28 cellular contexts compared by ENCODE assay signal in the genomic region with DNA sequence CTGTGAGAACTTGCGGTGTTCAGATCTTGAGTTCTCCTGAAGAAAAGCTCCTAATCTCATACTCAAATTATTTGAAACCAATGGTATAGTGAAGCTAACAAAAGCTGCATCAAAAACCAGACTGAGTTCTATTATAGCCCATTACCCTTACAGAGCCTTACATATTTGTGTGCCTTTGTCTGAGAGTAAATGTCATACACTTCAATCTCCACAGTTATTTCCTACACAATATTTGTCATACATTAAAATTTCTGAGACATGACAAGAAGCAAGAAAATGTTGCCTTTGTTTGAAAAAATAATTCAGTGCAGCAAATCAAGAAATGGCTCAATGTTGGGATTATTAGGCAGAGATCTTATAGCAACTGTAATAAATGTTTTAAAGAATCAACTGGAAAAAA.
"Had no signal": no experiment of that assay in that cellular context is flagged by ENCODE, and none has a peak within 500 bp of the region (broad histone marks: within the 10 kb centered on the region; RNA-seq: fewer than 3 reads in every experiment).

No MANE protein-coding gene starts in this region.

- H3K27ac Mint-ChIP-seq: stimulated activated effector memory CD8-positive, alpha-beta T cell treated with anti-CD3 and anti-CD28 coated beads, Interleukin-12 subunit alpha, Interleukin-12 subunit beta, amount 100 ng/mL, for 72 hours; stimulated activated memory B cell treated with anti-CD40 and anti-IgM and Interleukin-4, amounts not matched to agents 10 μg/mL and 1 μg/mL and 100 μg/mL, for 72 hours; stimulated activated naive B cell treated with anti-CD40 and anti-IgM and Interleukin-4, amounts not matched to agents 10 μg/mL and 1 μg/mL and 100 μg/mL, for 72 hours; stimulated activated naive CD8-positive, alpha-beta T cell treated with anti-CD3 and anti-CD28 coated beads, Interleukin-15, amount 100 ng/mL, for 72 hours; stimulated activated naive CD8-positive, alpha-beta T cell treated with anti-CD3 and anti-CD28 coated beads, Interleukin-15, Interleukin-2, amounts not matched to agents 100 ng/mL and 50 ng/mL, for 24 hours; type B pancreatic cell had no signal

- H3K4me1 ChIP-seq: stomach, suprapubic skin, testis, thyroid gland, tibial artery, tibial nerve, transverse colon, upper lobe of left lung, upper lobe of right lung, uterus, vagina had no signal

- H3K27me3 Mint-ChIP-seq: stimulated activated memory B cell treated with anti-CD40 and anti-IgM and Interleukin-4, amounts not matched to agents 10 μg/mL and 1 μg/mL and 100 μg/mL, for 72 hours; stimulated activated naive B cell treated with anti-CD40 and anti-IgM and Interleukin-4, amounts not matched to agents 10 μg/mL and 1 μg/mL and 100 μg/mL, for 72 hours; stimulated activated naive CD8-positive, alpha-beta T cell treated with anti-CD3 and anti-CD28 coated beads, Interleukin-15, amount 100 ng/mL, for 72 hours; stimulated activated naive CD8-positive, alpha-beta T cell treated with anti-CD3 and anti-CD28 coated beads, Interleukin-15, Interleukin-2, amounts not matched to agents 100 ng/mL and 50 ng/mL, for 24 hours; type B pancreatic cell had no signal

- H3K4me1 Mint-ChIP-seq: stimulated activated effector memory CD8-positive, alpha-beta T cell treated with anti-CD3 and anti-CD28 coated beads, Interleukin-12 subunit alpha, Interleukin-12 subunit beta, amount 100 ng/mL, for 72 hours; stimulated activated memory B cell treated with anti-CD40 and anti-IgM and Interleukin-4, amounts not matched to agents 10 μg/mL and 1 μg/mL and 100 μg/mL, for 72 hours; stimulated activated naive B cell treated with anti-CD40 and anti-IgM and Interleukin-4, amounts not matched to agents 10 μg/mL and 1 μg/mL and 100 μg/mL, for 72 hours; stimulated activated naive CD8-positive, alpha-beta T cell treated with anti-CD3 and anti-CD28 coated beads, Interleukin-15, amount 100 ng/mL, for 72 hours had no signal

- H3K36me3 ChIP-seq: stomach, suprapubic skin, thoracic aorta, thyroid gland, tibial artery, tibial nerve, transverse colon, upper lobe of left lung, upper lobe of right lung, uterus, vagina had no signal

- H3K36me3 Mint-ChIP-seq: stimulated activated effector memory CD8-positive, alpha-beta T cell treated with anti-CD3 and anti-CD28 coated beads, Interleukin-12 subunit alpha, Interleukin-12 subunit beta, amount 100 ng/mL, for 72 hours; stimulated activated memory B cell treated with anti-CD40 and anti-IgM and Interleukin-4, amounts not matched to agents 10 μg/mL and 1 μg/mL and 100 μg/mL, for 72 hours; stimulated activated naive B cell treated with anti-CD40 and anti-IgM and Interleukin-4, amounts not matched to agents 10 μg/mL and 1 μg/mL and 100 μg/mL, for 72 hours; type B pancreatic cell had no signal

- H3K4me3 Mint-ChIP-seq: stimulated activated effector memory CD8-positive, alpha-beta T cell treated with anti-CD3 and anti-CD28 coated beads, Interleukin-12 subunit alpha, Interleukin-12 subunit beta, amount 100 ng/mL, for 72 hours; stimulated activated memory B cell treated with anti-CD40 and anti-IgM and Interleukin-4, amounts not matched to agents 10 μg/mL and 1 μg/mL and 100 μg/mL, for 72 hours; stimulated activated naive B cell treated with anti-CD40 and anti-IgM and Interleukin-4, amounts not matched to agents 10 μg/mL and 1 μg/mL and 100 μg/mL, for 72 hours; stimulated activated naive CD8-positive, alpha-beta T cell treated with anti-CD3 and anti-CD28 coated beads, Interleukin-15, amount 100 ng/mL, for 72 hours; stimulated activated naive CD8-positive, alpha-beta T cell treated with anti-CD3 and anti-CD28 coated beads, Interleukin-15, Interleukin-2, amounts not matched to agents 100 ng/mL and 50 ng/mL, for 24 hours; type B pancreatic cell had no signal

- H3K9me3 Mint-ChIP-seq: stimulated activated memory B cell treated with anti-CD40 and anti-IgM and Interleukin-4, amounts not matched to agents 10 μg/mL and 1 μg/mL and 100 μg/mL, for 72 hours; type B pancreatic cell had no signal

- H3K4me3 ChIP-seq: stomach, suprapubic skin, testis, thoracic aorta, thyroid gland, tibial artery, tibial nerve, transverse colon, upper lobe of left lung, upper lobe of right lung, uterus, vagina had no signal

- H3K9me3 ChIP-seq: stomach, suprapubic skin, testis, thoracic aorta, thyroid gland, tibial artery, tibial nerve, transverse colon, upper lobe of left lung, upper lobe of right lung, uterus, vagina had no signal

- H3K27ac ChIP-seq: stomach, suprapubic skin, testis, thoracic aorta, thyroid gland, tibial artery, tibial nerve, transverse colon, upper lobe of left lung, upper lobe of right lung, uterus, vagina had no signal

- ATAC-seq: stimulated activated effector memory CD8-positive, alpha-beta T cell treated with anti-CD3 and anti-CD28 coated beads, Interleukin-12 subunit alpha, Interleukin-12 subunit beta, amount 100 ng/mL, for 72 hours; stimulated activated memory B cell treated with anti-CD40 and anti-IgM and Interleukin-4, amounts not matched to agents 10 μg/mL and 1 μg/mL and 100 μg/mL, for 72 hours; stimulated activated naive B cell treated with anti-CD40 and anti-IgM and Interleukin-4, amounts not matched to agents 10 μg/mL and 1 μg/mL and 100 μg/mL, for 72 hours; stimulated activated naive CD8-positive, alpha-beta T cell treated with anti-CD3 and anti-CD28 coated beads, Interleukin-15, amount 100 ng/mL, for 72 hours; stimulated activated naive CD8-positive, alpha-beta T cell treated with anti-CD3 and anti-CD28 coated beads, Interleukin-15, Interleukin-2, amounts not matched to agents 100 U/mL and 50 U/mL, for 24 hours; upper lobe of right lung had no signal

- H3K27me3 ChIP-seq: stomach, suprapubic skin, testis, thyroid gland, tibial artery, tibial nerve, transverse colon, upper lobe of left lung, upper lobe of right lung, uterus, vagina had no signal

- DNase-seq: stimulated activated CD4-positive, alpha-beta T cell treated with anti-CD3 and anti-CD28 coated beads, Interleukin-2, amount 100 ng/mL, for 48 hours; stimulated activated CD4-positive, alpha-beta T cell treated with anti-CD3 and anti-CD28 coated beads, Interleukin-4, amount 100 ng/mL, for 1 hour; stimulated activated CD4-positive, alpha-beta T cell treated with anti-CD3 and anti-CD28 coated beads, Interleukin-4, amount 100 ng/mL, for 24 hours; stimulated activated CD4-positive, alpha-beta T cell treated with anti-CD3 and anti-CD28 coated beads, Interleukin-4, amount 100 ng/mL, for 4 hours; stimulated activated CD8-positive, alpha-beta memory T cell treated with anti-CD3 and anti-CD28 coated beads, Interleukin-4, amount 100 ng/mL, for 48 hours; stimulated activated naive B cell treated with anti-CD40 and anti-IgM and Interleukin-4, amounts not matched to agents 10 μg/mL and 1 μg/mL and 100 μg/mL, for 72 hours; stimulated activated naive CD4-positive, alpha-beta T cell; stimulated activated naive CD4-positive, alpha-beta T cell treated with Interleukin-2 at 50 U/mL for 16 hours; stimulated activated naive CD8-positive, alpha-beta T cell treated with anti-CD3 and anti-CD28 coated beads, Interleukin-15, amount 100 ng/mL, for 72 hours; stimulated activated naive CD8-positive, alpha-beta T cell treated with anti-CD3 and anti-CD28 coated beads, Interleukin-15, Interleukin-2, amounts not matched to agents 100 U/mL and 50 U/mL, for 24 hours; stomach; substantia nigra; testis; thyroid gland; tibial artery; transverse colon; trophoblast cell; upper lobe of left lung; upper lobe of right lung; uterus had no signal
